In genomic region chr5:116858705-116859333, GRCh38 we compare ENCODE assay signal across 1 cellular context.
TF ChIP-seq lines count a peak whose summit lies in the region.

No MANE protein-coding gene starts in this region.

TF ChIP-seq in HepG2, 621 proteins besides CTCF, POLR2A, EP300 and RAD21 (continued from another document and continues in another):
- TF ChIP-seq ZNF646 (CRISPR knock-in tag; IDR thresholded peaks at IDR 0.05): no peak
- TF ChIP-seq GATAD2A (CRISPR knock-in tag; IDR thresholded peaks at IDR 0.05): peak; percentile 70
- peak; percentile 76 for TF ChIP-seq RCOR2 (CRISPR knock-in tag; IDR thresholded peaks at IDR 0.05)
- peak; percentile 68 for TF ChIP-seq NR2F6 (IDR thresholded peaks at IDR 0.05)
- TF ChIP-seq NR2F6 (CRISPR knock-in tag; IDR thresholded peaks at IDR 0.05): peak; percentile 72
- 0 out of 2 replicates have a peak, but pooled peaks have one; percentile 45 for TF ChIP-seq NFIC (IDR thresholded peaks at IDR 0.05; ENCODE audit: low read length)
- TF ChIP-seq ZNF792 (CRISPR knock-in tag; IDR thresholded peaks at IDR 0.05): 0 out of 2 replicates have a peak, but pooled peaks have one; percentile 24
- TF ChIP-seq SSRP1 (CRISPR knock-in tag; IDR thresholded peaks at IDR 0.05): no peak
- TF ChIP-seq ZNF780A (CRISPR knock-in tag; IDR thresholded peaks at IDR 0.05): no peak
- no peak for TF ChIP-seq SOX6 (IDR thresholded peaks at IDR 0.05)
- peak; percentile 88 for TF ChIP-seq SOX6 (CRISPR knock-in tag; IDR thresholded peaks at IDR 0.05)
- peak; percentile 60; the same call in 1 of the 2 replicates for TF ChIP-seq ATF3 (CRISPR knock-in tag; IDR thresholded peaks at IDR 0.05)
- TF ChIP-seq FOXP1 (IDR thresholded peaks at IDR 0.05): no peak
- TF ChIP-seq FOXP1 (CRISPR knock-in tag; IDR thresholded peaks at IDR 0.05): peak; percentile 72; the same call in 1 of the 2 replicates
- peak; percentile 25; the same call in 1 of the 2 replicates for TF ChIP-seq SIX1 (CRISPR knock-in tag; IDR thresholded peaks at IDR 0.05; ENCODE audit: borderline replicate concordance)
- TF ChIP-seq ZBTB38 (CRISPR knock-in tag; IDR thresholded peaks at IDR 0.05): no peak
- no peak for TF ChIP-seq RAD51 (IDR thresholded peaks at IDR 0.05; ENCODE audit: borderline replicate concordance)
- peak; percentile 88 for TF ChIP-seq NCOA2 (CRISPR knock-in tag; IDR thresholded peaks at IDR 0.05)
- no peak for TF ChIP-seq TIGD3 (CRISPR knock-in tag; IDR thresholded peaks at IDR 0.05; ENCODE audit: borderline replicate concordance)
- TF ChIP-seq TCF7L2 (IDR thresholded peaks at IDR 0.05; ENCODE audit: low read depth, low read length): no peak
- TF ChIP-seq CREM (IDR thresholded peaks at IDR 0.05): peak; percentile 77
- TF ChIP-seq CREM (CRISPR knock-in tag; IDR thresholded peaks at IDR 0.05): no peak
- no peak for TF ChIP-seq U2AF1 (optimal IDR thresholded peaks at IDR 0.05; ENCODE audit: low read depth, low read length)
- no peak for TF ChIP-seq HNF1A (IDR thresholded peaks at IDR 0.05; ENCODE audit: low read depth)
- TF ChIP-seq HNF1A (CRISPR knock-in tag; IDR thresholded peaks at IDR 0.05; ENCODE audit: borderline replicate concordance): peak; percentile 71; the same call in 1 of the 2 replicates
- TF ChIP-seq NFE2 (CRISPR knock-in tag; IDR thresholded peaks at IDR 0.05): no peak
- TF ChIP-seq PAXIP1 (CRISPR knock-in tag; conservative IDR thresholded peaks at IDR 0.05): peak; percentile 82
- TF ChIP-seq ZNF225 (CRISPR knock-in tag; IDR thresholded peaks at IDR 0.05): no peak
- TF ChIP-seq SP5 (CRISPR knock-in tag; IDR thresholded peaks at IDR 0.05; ENCODE audit: borderline replicate concordance, low read depth): 0 out of 2 replicates have a peak, but pooled peaks have one; percentile 11
- 0 out of 2 replicates have a peak, but pooled peaks have one; percentile 53 for TF ChIP-seq MIXL1 (CRISPR knock-in tag; IDR thresholded peaks at IDR 0.05)
- no peak for TF ChIP-seq ZSCAN21 (CRISPR knock-in tag; IDR thresholded peaks at IDR 0.05; ENCODE audit: borderline replicate concordance)
- TF ChIP-seq MEF2D (CRISPR knock-in tag; IDR thresholded peaks at IDR 0.05): no peak
- peak; percentile 81 for TF ChIP-seq TFE3 (CRISPR knock-in tag; IDR thresholded peaks at IDR 0.05)
- TF ChIP-seq FOXJ3 (CRISPR knock-in tag; IDR thresholded peaks at IDR 0.05; ENCODE audit: borderline replicate concordance): no peak; the same call in 1 of the 2 replicates
- no peak for TF ChIP-seq ZNF12 (CRISPR knock-in tag; IDR thresholded peaks at IDR 0.05)
- no peak for TF ChIP-seq ZMAT3 (CRISPR knock-in tag; conservative IDR thresholded peaks at IDR 0.05)
- no peak for TF ChIP-seq HBP1 (CRISPR knock-in tag; IDR thresholded peaks at IDR 0.05; ENCODE audit: low read depth)
- TF ChIP-seq ELK4 (CRISPR knock-in tag; IDR thresholded peaks at IDR 0.05; ENCODE audit: borderline replicate concordance): no peak
- no peak for TF ChIP-seq ZNF660 (CRISPR knock-in tag; IDR thresholded peaks at IDR 0.05; ENCODE audit: borderline replicate concordance, low read depth)
- no peak for TF ChIP-seq SRY (CRISPR knock-in tag; IDR thresholded peaks at IDR 0.05)
- TF ChIP-seq ZSCAN5A (CRISPR knock-in tag; IDR thresholded peaks at IDR 0.05; ENCODE audit: borderline replicate concordance): peak; percentile 33; the same call in 1 of the 2 replicates
- no peak for TF ChIP-seq ATM (IDR thresholded peaks at IDR 0.05; ENCODE audit: borderline replicate concordance)
